ENCODE assay signal across 2 cellular contexts in genomic region chr11:63813563-63814382, GRCh38.
TF ChIP-seq lines count a peak whose summit lies in the region.

No MANE protein-coding gene starts in this region.

TF ChIP-seq in SK-N-SH treated with all-trans-retinoic acid at 6 μM for 48 hours, 23 proteins besides CTCF, POLR2A, EP300 and RAD21 (continued from another document):
- TF ChIP-seq, protein P1, sequence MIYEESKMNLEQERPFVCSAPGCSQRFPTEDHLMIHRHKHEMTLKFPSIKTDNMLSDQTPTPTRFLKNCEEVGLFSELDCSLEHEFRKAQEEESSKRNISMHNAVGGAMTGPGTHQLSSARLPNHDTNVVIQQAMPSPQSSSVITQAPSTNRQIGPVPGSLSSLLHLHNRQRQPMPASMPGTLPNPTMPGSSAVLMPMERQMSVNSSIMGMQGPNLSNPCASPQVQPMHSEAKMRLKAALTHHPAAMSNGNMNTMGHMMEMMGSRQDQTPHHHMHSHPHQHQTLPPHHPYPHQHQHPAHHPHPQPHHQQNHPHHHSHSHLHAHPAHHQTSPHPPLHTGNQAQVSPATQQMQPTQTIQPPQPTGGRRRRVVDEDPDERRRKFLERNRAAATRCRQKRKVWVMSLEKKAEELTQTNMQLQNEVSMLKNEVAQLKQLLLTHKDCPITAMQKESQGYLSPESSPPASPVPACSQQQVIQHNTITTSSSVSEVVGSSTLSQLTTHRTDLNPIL (CRISPR knock-in tag; IDR thresholded peaks at IDR 0.05; ENCODE audit: low read depth) = no peak
- no peak for TF ChIP-seq TSHZ2 (CRISPR knock-in tag; IDR thresholded peaks at IDR 0.05)
- no peak for TF ChIP-seq GLIS3 (CRISPR knock-in tag; IDR thresholded peaks at IDR 0.05)
- TF ChIP-seq ZC3H10 (CRISPR knock-in tag; IDR thresholded peaks at IDR 0.05) = no peak
- TF ChIP-seq, protein P2, sequence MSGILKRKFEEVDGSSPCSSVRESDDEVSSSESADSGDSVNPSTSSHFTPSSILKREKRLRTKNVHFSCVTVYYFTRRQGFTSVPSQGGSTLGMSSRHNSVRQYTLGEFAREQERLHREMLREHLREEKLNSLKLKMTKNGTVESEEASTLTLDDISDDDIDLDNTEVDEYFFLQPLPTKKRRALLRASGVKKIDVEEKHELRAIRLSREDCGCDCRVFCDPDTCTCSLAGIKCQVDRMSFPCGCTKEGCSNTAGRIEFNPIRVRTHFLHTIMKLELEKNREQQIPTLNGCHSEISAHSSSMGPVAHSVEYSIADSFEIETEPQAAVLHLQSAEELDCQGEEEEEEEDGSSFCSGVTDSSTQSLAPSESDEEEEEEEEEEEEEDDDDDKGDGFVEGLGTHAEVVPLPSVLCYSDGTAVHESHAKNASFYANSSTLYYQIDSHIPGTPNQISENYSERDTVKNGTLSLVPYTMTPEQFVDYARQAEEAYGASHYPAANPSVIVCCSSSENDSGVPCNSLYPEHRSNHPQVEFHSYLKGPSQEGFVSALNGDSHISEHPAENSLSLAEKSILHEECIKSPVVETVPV (CRISPR knock-in tag; IDR thresholded peaks at IDR 0.05) = no peak
- TF ChIP-seq ARNTL (CRISPR knock-in tag; IDR thresholded peaks at IDR 0.05; ENCODE audit: borderline replicate concordance, low read depth) = no peak
- TF ChIP-seq ISL1 (CRISPR knock-in tag; IDR thresholded peaks at IDR 0.05) = no peak
- TF ChIP-seq ZFP3 (CRISPR knock-in tag; IDR thresholded peaks at IDR 0.05) = no peak

TF ChIP-seq in K562, 482 proteins besides CTCF, POLR2A, EP300 and RAD21 (continues in another document):
- TF ChIP-seq, protein P3, sequence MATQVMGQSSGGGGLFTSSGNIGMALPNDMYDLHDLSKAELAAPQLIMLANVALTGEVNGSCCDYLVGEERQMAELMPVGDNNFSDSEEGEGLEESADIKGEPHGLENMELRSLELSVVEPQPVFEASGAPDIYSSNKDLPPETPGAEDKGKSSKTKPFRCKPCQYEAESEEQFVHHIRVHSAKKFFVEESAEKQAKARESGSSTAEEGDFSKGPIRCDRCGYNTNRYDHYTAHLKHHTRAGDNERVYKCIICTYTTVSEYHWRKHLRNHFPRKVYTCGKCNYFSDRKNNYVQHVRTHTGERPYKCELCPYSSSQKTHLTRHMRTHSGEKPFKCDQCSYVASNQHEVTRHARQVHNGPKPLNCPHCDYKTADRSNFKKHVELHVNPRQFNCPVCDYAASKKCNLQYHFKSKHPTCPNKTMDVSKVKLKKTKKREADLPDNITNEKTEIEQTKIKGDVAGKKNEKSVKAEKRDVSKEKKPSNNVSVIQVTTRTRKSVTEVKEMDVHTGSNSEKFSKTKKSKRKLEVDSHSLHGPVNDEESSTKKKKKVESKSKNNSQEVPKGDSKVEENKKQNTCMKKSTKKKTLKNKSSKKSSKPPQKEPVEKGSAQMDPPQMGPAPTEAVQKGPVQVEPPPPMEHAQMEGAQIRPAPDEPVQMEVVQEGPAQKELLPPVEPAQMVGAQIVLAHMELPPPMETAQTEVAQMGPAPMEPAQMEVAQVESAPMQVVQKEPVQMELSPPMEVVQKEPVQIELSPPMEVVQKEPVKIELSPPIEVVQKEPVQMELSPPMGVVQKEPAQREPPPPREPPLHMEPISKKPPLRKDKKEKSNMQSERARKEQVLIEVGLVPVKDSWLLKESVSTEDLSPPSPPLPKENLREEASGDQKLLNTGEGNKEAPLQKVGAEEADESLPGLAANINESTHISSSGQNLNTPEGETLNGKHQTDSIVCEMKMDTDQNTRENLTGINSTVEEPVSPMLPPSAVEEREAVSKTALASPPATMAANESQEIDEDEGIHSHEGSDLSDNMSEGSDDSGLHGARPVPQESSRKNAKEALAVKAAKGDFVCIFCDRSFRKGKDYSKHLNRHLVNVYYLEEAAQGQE (CRISPR knock-in tag; IDR thresholded peaks at IDR 0.05; ENCODE audit: low read depth) = 0 out of 2 replicates have a peak, but pooled peaks have one; percentile 12
- TF ChIP-seq NRF1 (conservative IDR thresholded peaks at IDR 0.05 in 1 of 2, IDR thresholded peaks at IDR 0.05 in 1 of 2) (peak; percentile 80 to 83), RB1 (IDR thresholded peaks at IDR 0.05; ENCODE audit: low read depth) (peak; percentile 25; the same call in 1 of the 2 replicates), TSC22D4 (tag; IDR thresholded peaks at IDR 0.05) (no peak), HDAC1 (IDR thresholded peaks at IDR 0.05) (peak in 1 of 2 experiments; percentile 17; a peak in 1 of 4 replicates), MLLT1 (IDR thresholded peaks at IDR 0.05) (no peak), ELF1 (tag; IDR thresholded peaks at IDR 0.05) (peak; percentile 63; the same call in 1 of the 2 replicates), TFAP4 (CRISPR knock-in tag; IDR thresholded peaks at IDR 0.05; ENCODE audit: borderline replicate concordance) (peak; percentile 29; the same call in 1 of the 2 replicates), ZNF316 (IDR thresholded peaks at IDR 0.05) (no peak), TAF7 (tag; IDR thresholded peaks at IDR 0.05) (peak; percentile 16; the same call in 1 of the 2 replicates), RBFOX2 (IDR thresholded peaks at IDR 0.05; ENCODE audit: low read depth, low read length) (peak; percentile 69), GABPB1 (CRISPR knock-in tag; IDR thresholded peaks at IDR 0.05) (peak; percentile 55), TCFL5 (CRISPR knock-in tag; conservative IDR thresholded peaks at IDR 0.05) (no peak), KDM5B (IDR thresholded peaks at IDR 0.05; ENCODE audit: insufficient replicate concordance, low read depth, low read length) (peak; percentile 38), PHF20 (IDR thresholded peaks at IDR 0.05; ENCODE audit: partially characterized antibody) (peak; percentile 29), PCBP1 (IDR thresholded peaks at IDR 0.05; ENCODE audit: low read depth, low read length, poor library complexity, severe bottlenecking) (peak; percentile 86), LCOR (CRISPR knock-in tag; IDR thresholded peaks at IDR 0.05) (0 out of 2 replicates have a peak, but pooled peaks have one; percentile 10), GABPA (tag; conservative IDR thresholded peaks at IDR 0.05; ENCODE audit: low read depth) (peak; percentile 40), ZBTB1 (CRISPR knock-in tag; IDR thresholded peaks at IDR 0.05; ENCODE audit: borderline replicate concordance, low read depth) (0 out of 2 replicates have a peak, but pooled peaks have one; percentile 58), ZBTB7A (IDR thresholded peaks at IDR 0.05; ENCODE audit: borderline replicate concordance, control insufficient read depth, low read depth, low read length) (peak; percentile 34; the same call in 1 of the 2 replicates), SFPQ (IDR thresholded peaks at IDR 0.05; ENCODE audit: low read depth, low read length) (no peak), SIX5 (IDR thresholded peaks at IDR 0.05; ENCODE audit: borderline replicate concordance in 1 of 2, insufficient read depth in 1 of 2, low read depth in 1 of 2, low read length in 2 of 2) (no peak), ZFP30 (CRISPR knock-in tag; IDR thresholded peaks at IDR 0.05; ENCODE audit: borderline replicate concordance) (no peak), POLR2AphosphoS5 (IDR thresholded peaks at IDR 0.05; ENCODE audit: control insufficient read depth, insufficient read depth, low read depth, low read length) (0 out of 2 replicates have a peak, but pooled peaks have one; percentile 3), ZNF263 (CRISPR knock-in tag; IDR thresholded peaks at IDR 0.05; ENCODE audit: borderline replicate concordance) (peak; percentile 45; the same call in 1 of the 2 replicates), CBX8 (IDR thresholded peaks at IDR 0.05; ENCODE audit: borderline replicate concordance, extremely low read depth, low read depth, low read length, poor library complexity, severe bottlenecking) (no peak), CREB1 (IDR thresholded peaks at IDR 0.05) (0 out of 2 replicates have a peak, but pooled peaks have one; percentile 13), CREB1 (CRISPR knock-in tag; IDR thresholded peaks at IDR 0.05) (no peak), YY1 (IDR thresholded peaks at IDR 0.05; ENCODE audit: borderline replicate concordance in 1 of 3, control insufficient read depth in 1 of 3, extremely low read depth in 1 of 3, insufficient read depth in 3 of 3, insufficient read length in 1 of 3, insufficient replicate concordance in 2 of 3, low read depth in 1 of 3, low read length in 2 of 3) (peak in 1 of 3 experiments; percentile 12), ZHX1 (conservative IDR thresholded peaks at IDR 0.05; ENCODE audit: low read length) (no peak), POLR2G (IDR thresholded peaks at IDR 0.05; ENCODE audit: low read depth, low read length) (peak; percentile 85), MAZ (CRISPR knock-in tag; conservative IDR thresholded peaks at IDR 0.05 in 1 of 2, IDR thresholded peaks at IDR 0.05 in 1 of 2) (peak in 1 of 2 experiments; percentile 30; a peak in 3 of 4 replicates), SIN3A (IDR thresholded peaks at IDR 0.05; ENCODE audit: borderline replicate concordance in 2 of 2, control insufficient read depth in 1 of 2, low read depth in 2 of 2, low read length in 2 of 2) (peak in 1 of 2 experiments; percentile 40; a peak in 1 of 4 replicates), CHD2 (IDR thresholded peaks at IDR 0.05; ENCODE audit: low read depth, low read length) (no peak), GTF2B (IDR thresholded peaks at IDR 0.05; ENCODE audit: extremely low read depth, insufficient read length) (no peak)
- TF ChIP-seq, protein P4, sequence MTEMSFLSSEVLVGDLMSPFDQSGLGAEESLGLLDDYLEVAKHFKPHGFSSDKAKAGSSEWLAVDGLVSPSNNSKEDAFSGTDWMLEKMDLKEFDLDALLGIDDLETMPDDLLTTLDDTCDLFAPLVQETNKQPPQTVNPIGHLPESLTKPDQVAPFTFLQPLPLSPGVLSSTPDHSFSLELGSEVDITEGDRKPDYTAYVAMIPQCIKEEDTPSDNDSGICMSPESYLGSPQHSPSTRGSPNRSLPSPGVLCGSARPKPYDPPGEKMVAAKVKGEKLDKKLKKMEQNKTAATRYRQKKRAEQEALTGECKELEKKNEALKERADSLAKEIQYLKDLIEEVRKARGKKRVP (CRISPR knock-in tag; IDR thresholded peaks at IDR 0.05) = no peak
